Comparison of ENCODE assay signal across 17 cellular contexts in the genomic region with DNA sequence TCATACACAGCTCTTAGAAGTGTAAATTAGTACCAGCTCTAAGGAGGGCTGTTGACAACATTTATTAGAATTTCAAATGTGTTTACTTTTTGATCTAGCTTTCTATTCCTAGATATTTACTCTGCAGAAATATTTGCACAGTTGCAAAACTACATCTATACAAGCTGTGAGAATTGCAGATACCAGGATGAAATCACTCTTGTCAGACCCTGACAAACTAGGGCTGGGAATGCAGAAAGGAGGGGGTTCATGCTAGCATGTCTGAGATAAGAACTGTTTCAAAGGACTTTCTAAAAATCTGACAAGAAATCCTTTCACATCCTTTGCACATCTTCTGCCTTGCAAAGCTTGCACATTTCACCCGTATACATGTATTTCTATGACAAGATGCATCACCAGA. TPM values are rescaled to one million over a fixed set of nuclear protein-coding genes. Genes with fewer than 3 reads are reported as not detected.
A peak's percentile ranks its signal among the peaks of the same experiment; 100 is the strongest.
DNase-seq lines count a peak whose midpoint lies in the region; ATAC-seq and TF ChIP-seq lines count a peak whose summit lies in the region.
"Had no signal": no experiment of that assay in that cellular context is flagged by ENCODE, and none has a peak within 500 bp of the region (broad histone marks: within the 10 kb centered on the region; RNA-seq: fewer than 3 reads in every experiment).

No MANE protein-coding gene starts in this region.

- no peak overlapping the region for H3K4me3 Mint-ChIP-seq in chondrocyte (ENCODE audit: unreplicated experiment)
- H3K4me3 Mint-ChIP-seq: B cell; CD8-positive, alpha-beta T cell had no signal

- H3K27ac Mint-ChIP-seq in chondrocyte (ENCODE audit: unreplicated experiment) = no peak overlapping the region
- H3K27ac Mint-ChIP-seq: B cell; CD8-positive, alpha-beta T cell had no signal

- TF ChIP-seq CTCF in VCaP (conservative IDR thresholded peaks at IDR 0.05) (no peak), chondrocyte (IDR thresholded peaks at IDR 0.05) (no peak)

- no peaks in the 10 kb centered on the region for H3K36me3 Mint-ChIP-seq in chondrocyte (ENCODE audit: low read depth)
- H3K36me3 Mint-ChIP-seq: CD8-positive, alpha-beta T cell had no signal

- peak; percentile 46 for DNase-seq in SKM-1 treated with dmso at 0.1 percent for 144 hours (lab: John Stamatoyannopoulos, UW; ENCODE audit: unreplicated experiment)
- no peak for DNase-seq in SKM-1 (lab: John Stamatoyannopoulos, UW; ENCODE audit: unreplicated experiment)
- DNase-seq in inferior parietal cortex (ENCODE audit: extremely low spot score) = peak; percentile 11
- DNase-seq in substantia nigra (lab: John Stamatoyannopoulos, UW) = no peak
- no peak for DNase-seq in chondrocyte (ENCODE audit: low spot score)
- DNase-seq in activated T-cell treated with anti-CD3 and anti-CD28 coated beads, Interleukin-2, amount 50 U/mL, for 48 hours = no peak
- DNase-seq: CD8-positive, alpha-beta T cell; COR-L47; DMS 273 treated with DMSO at 0.1 percent for 48 hours; DMS79; GDM1 had no signal

- H3K4me1 Mint-ChIP-seq in chondrocyte (ENCODE audit: low read depth) = no peaks in the 10 kb centered on the region

- no peak for ATAC-seq in GM21526 (IDR thresholded peaks at IDR 0.05; ENCODE audit: low FRiP score, unreplicated experiment)
- ATAC-seq: CD8-positive, alpha-beta T cell had no signal

- peaks cover 32% of the 10 kb centered on the region for H3K27me3 Mint-ChIP-seq in chondrocyte (ENCODE audit: low read depth)

- H3K9me3 Mint-ChIP-seq in chondrocyte (ENCODE audit: low read depth) = no peaks in the 10 kb centered on the region
- H3K9me3 Mint-ChIP-seq: CD8-positive, alpha-beta T cell had no signal

- 0 out of 2 replicates have a peak overlapping the region, but pooled peaks have one; percentile 5 for H3K27ac ChIP-seq in VCaP
- H3K27ac ChIP-seq in substantia nigra (ENCODE audit: low read depth, low read length, poor library complexity, severe bottlenecking) = peak overlapping the region; percentile 58
- H3K27ac ChIP-seq: BLaER1 treated with 17β-estradiol and CSF1 and Interleukin-3, amounts not matched to agents 10 nM and 100 nM; HL-60 had no signal

RNA-seq across cellular contexts. Expression of gene PABPC3, which starts 11.8 kb away (rescaled TPM):
- total RNA-seq in chondrocyte = 0.12 to 0.22 TPM (median 0.18 TPM) in 3 replicates
- total RNA-seq: A172 had no signal

Comparison
In these comparisons a context has a peak if more than half of its experiments do, and no peak if none do; other contexts are left out.
1. DNase-seq: peak in SKM-1 treated with dmso at 0.1 percent for 144 hours (single experiment) and inferior parietal cortex (single experiment); none in SKM-1 (single experiment), substantia nigra (0 of 49), chondrocyte (single experiment) and activated T-cell treated with anti-CD3 and anti-CD28 coated beads, Interleukin-2, amount 50 U/mL, for 48 hours (0 of 2).